Comparison of ENCODE assay signal across 30 cellular contexts in genomic region chr19:18070181-18070580, GRCh38. TPM values are rescaled to one million over a fixed set of nuclear protein-coding genes. Genes with fewer than 3 reads are reported as not detected.
DNase-seq lines count a peak whose midpoint lies in the region; ATAC-seq lines count a peak whose summit lies in the region.
"Had no signal": no experiment of that assay in that cellular context is flagged by ENCODE, and none has a peak within 500 bp of the region (broad histone marks: within the 10 kb centered on the region; RNA-seq: fewer than 3 reads in every experiment).

No MANE protein-coding gene starts in this region.

- H3K23ac ChIP-seq in neuronal stem cell (ENCODE audit: low read depth, low read length, poor library complexity), result no peak overlapping the region

- H3K4me3 ChIP-seq in H7 (ENCODE audit: insufficient read depth, low read depth, low read length), result no peak overlapping the region
- H3K4me3 ChIP-seq in neuronal stem cell (ENCODE audit: low read length in 2 of 2), result peak overlapping the region in 1 of 2 donors; percentile 54
- H3K4me3 ChIP-seq: ascending aorta, cardiac muscle cell, sigmoid colon, SK-N-MC, tibial nerve had no signal

- peak overlapping the region; percentile 71 for H3K14ac ChIP-seq in neuronal stem cell (ENCODE audit: low read length)

- peaks cover 0 to 3% of the 10 kb centered on the region in 2 donors for H3K9me3 ChIP-seq in neuronal stem cell (replicated peaks in 1 of 2; ENCODE audit: control insufficient read depth in 2 of 2, insufficient read depth in 1 of 2, low read depth in 1 of 2, low read length in 2 of 2)
- H3K9me3 ChIP-seq: ascending aorta, neutrophil, sigmoid colon, tibial nerve had no signal

- H4K91ac ChIP-seq in neuronal stem cell (ENCODE audit: low read depth, low read length, poor library complexity), result no peak overlapping the region

- H4K8ac ChIP-seq in neuronal stem cell (ENCODE audit: low read depth, low read length), result no peak overlapping the region

- no peak overlapping the region for H2BK5ac ChIP-seq in neuronal stem cell (ENCODE audit: low read length)

- no peak overlapping the region for H2BK120ac ChIP-seq in neuronal stem cell (ENCODE audit: low read depth, low read length)

- H3K27me3 ChIP-seq in H7 (ENCODE audit: control insufficient read depth, insufficient read depth, low read length), result no peaks in the 10 kb centered on the region; the same call in 1 of the 2 replicates
- H3K27me3 ChIP-seq in neuronal stem cell (ENCODE audit: control insufficient read depth in 3 of 3, insufficient read depth in 3 of 3, low read depth in 1 of 3, low read length in 3 of 3), result peaks cover 0 to 8% (median 0%) of the 10 kb centered on the region in 3 experiments
- H3K27me3 ChIP-seq: ascending aorta, cardiac muscle cell, neutrophil, sigmoid colon, tibial nerve had no signal

- peak overlapping the region; percentile 94 for H2AK5ac ChIP-seq in neuronal stem cell (ENCODE audit: low read depth, low read length)

- ATAC-seq in GM18873 (IDR thresholded peaks at IDR 0.05; ENCODE audit: low FRiP score, unreplicated experiment) (no peak), HG02970 (IDR thresholded peaks at IDR 0.05; ENCODE audit: low FRiP score, unreplicated experiment) (no peak)
- ATAC-seq: activated T-cell treated with anti-CD3 and anti-CD28 coated beads, Interleukin-2, amount 50 U/mL, for 4 hours; left ventricle myocardium superior had no signal

- H3K9ac ChIP-seq in neuronal stem cell (ENCODE audit: low read depth, low read length, poor library complexity), result no peak overlapping the region

- no CpG with 5 or more reads among the region's 11 CpGs for WGBS in neuronal stem cell (ENCODE audit: extremely low coverage in 2 of 2, insufficient read length in 2 of 2, insufficient replicate concordance in 1 of 2), 2 donors

- peak; percentile 78 for DNase-seq in DMS 273 (lab: John Stamatoyannopoulos, UW; ENCODE audit: unreplicated experiment)
- DNase-seq in H7, result peak; percentile 25
- DNase-seq in NCI-H69 (lab: John Stamatoyannopoulos, UW), result peak; percentile 58
- no peak for DNase-seq in neuronal stem cell (ENCODE audit: low spot score)
- DNase-seq in NCI-H187 (lab: John Stamatoyannopoulos, UW), result no peak
- DNase-seq: activated B cell treated with CpG ODN at 0.5 μM for 24 hours; activated CD4-positive, alpha-beta T cell treated with anti-CD3 and anti-CD28 coated beads, Interleukin-2, amount 10 ng/mL, durations not matched to agents 7 days and 5 days; activated gamma-delta T cell treated with Interleukin-2 at 50 U/mL for 16 hours; activated naive CD8-positive, alpha-beta T cell treated with anti-CD3 and anti-CD28 coated beads, Interleukin-2, amount 10 ng/mL, durations not matched to agents 7 days and 5 days; activated T-cell treated with anti-CD3 and anti-CD28 coated beads, Interleukin-2, amount 50 U/mL, for 4 hours; effector memory CD4-positive, alpha-beta T cell; erythroblast; glutamatergic neuron; HCEC 1CT; islet precursor cell; left ventricle myocardium superior; NCI-H1105 treated with DMSO at 0.1 percent for 48 hours; NCI-H2081 treated with DMSO at 0.1 percent for 48 hours; NCI-H510A; NK-92 treated with Interleukin-12 subunit alpha and Interleukin-12 subunit beta, amount 100 ng/mL, for 24 hours; sigmoid colon; stimulated activated CD4-positive, alpha-beta T cell treated with anti-CD3 and anti-CD28 coated beads, Interleukin-4, amount 100 ng/mL, for 24 hours had no signal

- H3K36me3 ChIP-seq in H7 (replicated peaks; ENCODE audit: control insufficient read depth, insufficient read depth, low read length) (no peaks in the 10 kb centered on the region), neuronal stem cell (replicated peaks in 1 of 2; ENCODE audit: control insufficient read depth in 2 of 2, insufficient read depth in 2 of 2, low read length in 2 of 2) (no peaks in the 10 kb centered on the region)
- H3K36me3 ChIP-seq: ascending aorta, cardiac muscle cell, neutrophil, sigmoid colon, tibial nerve had no signal

- no peak overlapping the region for H3K18ac ChIP-seq in neuronal stem cell (ENCODE audit: low read length)

- no peak overlapping the region for H3K4me2 ChIP-seq in neuronal stem cell (ENCODE audit: insufficient read depth, low read length, poor library complexity, severe bottlenecking)

- no peak overlapping the region for H3K4ac ChIP-seq in neuronal stem cell (ENCODE audit: low read length)

- H3K27ac ChIP-seq in neuronal stem cell (replicated peaks; ENCODE audit: low read length), result no peak overlapping the region
- H3K27ac ChIP-seq: ascending aorta, cardiac muscle cell, neutrophil, sigmoid colon, SK-N-MC, tibial nerve had no signal

- H3K4me1 ChIP-seq in neuronal stem cell (ENCODE audit: control insufficient read depth in 2 of 2, insufficient read depth in 1 of 2, low read depth in 1 of 2, low read length in 2 of 2), result no peaks in the 10 kb centered on the region
- H3K4me1 ChIP-seq: ascending aorta, sigmoid colon, tibial nerve had no signal

- no peak overlapping the region for H2BK12ac ChIP-seq in neuronal stem cell (ENCODE audit: low read length)

- H3K79me1 ChIP-seq in neuronal stem cell (ENCODE audit: low read depth, low read length), result peaks cover 1% of the 10 kb centered on the region

- no peak overlapping the region for H2AFZ ChIP-seq in neuronal stem cell (ENCODE audit: low read length)

- H2BK15ac ChIP-seq in neuronal stem cell (ENCODE audit: low read length), result peak overlapping the region; percentile 58

RNA-seq across cellular contexts. Expression of gene IL12RB1, which starts 16.6 kb away (rescaled TPM):
- total RNA-seq in H7 (2014; rRNA removed; shearing (Covaris generic)), result not detected in 2 replicates
- not detected for polyA plus RNA-seq in neuronal stem cell (2013, experiment 1 of 2)
- polyA plus RNA-seq in neuronal stem cell (2013, experiment 2 of 2), result not detected
- total RNA-seq: cardiac muscle cell, pulmonary artery endothelial cell had no signal
- polyA plus RNA-seq: cardiac muscle cell had no signal

RNA-seq across cellular contexts. Expression of gene MAST3, which starts 27.4 kb away (rescaled TPM):
- 2.4 and 4.0 TPM in 2 replicates for total RNA-seq in H7 (2014; rRNA removed; shearing (Covaris generic))
- 3.8 TPM for polyA plus RNA-seq in neuronal stem cell (2013, experiment 1 of 2)
- polyA plus RNA-seq in neuronal stem cell (2013, experiment 2 of 2), result 4.1 TPM

Comparison
In these comparisons a context has a peak if more than half of its experiments do, and no peak if none do; other contexts are left out.
1. DNase-seq: peak in DMS 273 (single experiment), H7 (single experiment) and NCI-H69 (single experiment); none in neuronal stem cell (single experiment) and NCI-H187 (0 of 2).